8 cellular contexts compared by ENCODE assay signal in the genomic region with DNA sequence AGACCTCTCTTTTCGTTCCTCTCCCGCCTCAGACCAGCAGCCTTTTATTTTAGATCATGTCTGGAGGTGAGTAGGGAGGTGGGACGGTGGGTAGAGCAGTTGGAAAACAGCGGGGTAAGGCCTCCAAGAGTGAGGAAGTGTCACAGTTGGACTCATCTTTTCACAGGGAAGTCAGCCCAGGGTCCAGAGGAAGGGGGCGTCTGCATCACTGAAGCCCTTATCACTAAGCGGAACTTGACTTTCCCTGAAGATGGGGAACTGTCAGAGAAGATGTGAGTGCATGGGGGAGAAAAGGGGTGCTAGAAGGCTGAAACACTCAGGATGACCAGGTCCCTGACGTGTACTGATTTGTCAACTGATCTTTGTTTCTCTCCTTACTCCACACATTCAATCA. TPM values are rescaled to one million over a fixed set of nuclear protein-coding genes. Genes with fewer than 3 reads are reported as not detected.
DNase-seq lines count a peak whose midpoint lies in the region; ATAC-seq, FAIRE-seq and TF ChIP-seq lines count a peak whose summit lies in the region.

No MANE protein-coding gene starts in this region.

- peak; percentile 8 for ATAC-seq in IMR-90 (ENCODE audit: low read depth)
- peak; percentile 5; the same call in 1 of the 3 replicates for ATAC-seq in GM12878
- ATAC-seq in right lobe of liver: peak in 3 of 4 donors; percentile 7 to 12 (median 11)
- no peak for ATAC-seq in GM19395 (IDR thresholded peaks at IDR 0.05; ENCODE audit: unreplicated experiment)
- ATAC-seq in HG02981 (IDR thresholded peaks at IDR 0.05; ENCODE audit: unreplicated experiment): no peak

- H3K9ac ChIP-seq in BLaER1 (peak overlapping the region; percentile 80), IMR-90 (ENCODE audit: low read depth, low read length) (peak overlapping the region; percentile 22), GM12878 (ENCODE audit: control insufficient read depth, insufficient read depth, low read length) (peak overlapping the region; percentile 65)

- no peak overlapping the region for H2BK5ac ChIP-seq in IMR-90 (ENCODE audit: low read depth, low read length, poor library complexity, severe bottlenecking)

- no peak for TF ChIP-seq RAD21 in IMR-90 (IDR thresholded peaks at IDR 0.05; ENCODE audit: low read length)
- TF ChIP-seq RAD21 in GM12878 (IDR thresholded peaks at IDR 0.05; ENCODE audit: insufficient read depth, low read depth, low read length): no peak

- H3K27ac Mint-ChIP-seq in type B pancreatic cell: peak overlapping the region; percentile 83

- BruUV-seq in IMR-90 (replicated peaks; lab: Mats Ljungman, UMichigan) (no TSS peak), GM12878 (replicated peaks; lab: Mats Ljungman, UMichigan) (no TSS peak)

- H3K56ac ChIP-seq in IMR-90 (ENCODE audit: extremely low read depth, insufficient read depth, low read length): no peak overlapping the region

- H3K4ac ChIP-seq in IMR-90 (ENCODE audit: low read depth, low read length): peak overlapping the region; percentile 2; the same call in 1 of the 2 replicates

- H3K23ac ChIP-seq in IMR-90 (ENCODE audit: low read depth, low read length): 0 out of 2 replicates have a peak overlapping the region, but pooled peaks have one; percentile 21

- H2BK20ac ChIP-seq in IMR-90 (ENCODE audit: low read depth, low read length): no peak overlapping the region

- H3K79me1 ChIP-seq in IMR-90 (ENCODE audit: low read depth in 1 of 2, low read length in 2 of 2): peaks cover 17 to 28% of the 10 kb centered on the region in 2 experiments

- TF ChIP-seq POLR2A in IMR-90 (IDR thresholded peaks at IDR 0.05; ENCODE audit: low read depth, low read length): no peak
- no peak for TF ChIP-seq POLR2A in GM12878 (IDR thresholded peaks at IDR 0.05; ENCODE audit: low read depth, low read length)
- no peak for TF ChIP-seq POLR2A in right lobe of liver (IDR thresholded peaks at IDR 0.05)

- H4K91ac ChIP-seq in IMR-90 (ENCODE audit: insufficient read depth, low read depth, low read length): no peak overlapping the region

- peak overlapping the region; percentile 90 for H3K4me3 Mint-ChIP-seq in type B pancreatic cell

- H2AK5ac ChIP-seq in IMR-90 (ENCODE audit: low read depth, low read length): no peak overlapping the region; the same call in 1 of the 2 replicates

- H3K79me2 ChIP-seq in GM12878 (ENCODE audit: control insufficient read depth, insufficient read depth, low read length): peaks cover 17% of the 10 kb centered on the region

- H2BK15ac ChIP-seq in IMR-90 (ENCODE audit: low read depth, low read length): no peak overlapping the region

- H3K27ac ChIP-seq in BLaER1 (peak overlapping the region; percentile 75; the same call in 1 of the 2 replicates), IMR-90 (ENCODE audit: insufficient read depth, low read length) (no peak overlapping the region), GM12878 (ENCODE audit: control insufficient read depth, insufficient read depth) (no peak overlapping the region), right lobe of liver (no peak overlapping the region)

- POLR2A ChIA-PET in IMR-90 (lab: Charles Lee; ENCODE audit: unreplicated experiment): interaction anchor here (0.6 to 1.0 kb wide), 4 partner anchors 10 to 472 kb away, joined by 3 to 7 read pairs (median 5); a partner anchor contains a TSS
- POLR2A ChIA-PET in GM12878 (lab: Charles Lee): interaction anchor here (0.6 to 2.3 kb wide), 6 partner anchors 9 to 114 kb away, joined by 3 to 14 read pairs (median 4); a partner anchor contains a TSS

- H3K4me1 ChIP-seq in BLaER1 (peaks cover 65% of the 10 kb centered on the region), IMR-90 (ENCODE audit: control insufficient read depth, insufficient read depth, low read length) (peaks cover 6% of the 10 kb centered on the region), GM12878 (ENCODE audit: control insufficient read depth, insufficient read depth, low read length) (peaks cover 9% of the 10 kb centered on the region), right lobe of liver (peaks cover 0 to 21% (median 6%) of the 10 kb centered on the region in 4 donors)

- WGBS in IMR-90 (ENCODE audit: extremely low coverage in 2 of 2, insufficient read length in 1 of 2), 2 experiments: 88% methylated on average over 1 of the region's 7 CpGs; no CpG with 5 or more reads in 1 of the 2 experiments
- WGBS in GM12878 (ENCODE audit: insufficient coverage, insufficient replicate concordance, low lambda C conversion rate, missing lambda C conversion rate): 14% methylated on average over 7 of the region's 7 CpGs
- 2% methylated on average over 7 of the region's 7 CpGs for WGBS in right lobe of liver (ENCODE audit: insufficient coverage, low coverage, low lambda C conversion rate, missing lambda C conversion rate)

- FAIRE-seq in GM12878 (lab: Jason Lieb, UNC): no peak

- peak overlapping the region; percentile 1 to 82; a peak in 3 of 4 replicates for H4K8ac ChIP-seq in IMR-90 (ENCODE audit: low read depth in 2 of 2, low read length in 2 of 2)

- H3K27me3 Mint-ChIP-seq in type B pancreatic cell: no peaks in the 10 kb centered on the region

- TF ChIP-seq CTCF in IMR-90 (conservative IDR thresholded peaks at IDR 0.05; ENCODE audit: low read depth, low read length) (no peak), GM12878 (IDR thresholded peaks at IDR 0.05 in 2 of 3, conservative IDR thresholded peaks at IDR 0.05 in 1 of 3; ENCODE audit: control insufficient read depth in 2 of 3, extremely low read depth in 1 of 3, insufficient read depth in 1 of 3, low read depth in 3 of 3, low read length in 3 of 3) (no peak), right lobe of liver (IDR thresholded peaks at IDR 0.05) (no peak), type B pancreatic cell (conservative IDR thresholded peaks at IDR 0.05) (no peak)

- peak overlapping the region; percentile 86 for H3K14ac ChIP-seq in IMR-90 (replicated peaks; ENCODE audit: low read depth, low read length)

- dilution Hi-C loops in IMR-90 (cut with HindIII; ENCODE audit: low sequenced_read_pairs, unreplicated experiment): no loop called here

- H4K20me1 ChIP-seq in BLaER1 (0 out of 2 replicates have a peak, but pooled peaks cover 6% of the 10 kb centered on the region), IMR-90 (ENCODE audit: insufficient read depth, low read length) (peaks cover 3% of the 10 kb centered on the region; the same call in 1 of the 2 replicates), GM12878 (ENCODE audit: control insufficient read depth, insufficient read depth) (no peaks in the 10 kb centered on the region)

- RAD21 ChIA-PET in GM12878 (lab: Charles Lee; ENCODE audit: unreplicated experiment): interaction anchor here (1.1 to 1.4 kb wide), 3 partner anchors 57 to 183 kb away, joined by 3 to 7 read pairs (median 3); a partner anchor contains a TSS

- SMC1A ChIA-PET in GM12878 (lab: Charles Lee; ENCODE audit: uncharacterized antibody, unreplicated experiment): interaction anchor here (0.6 to 1.6 kb wide), 3 partner anchors 10 to 144 kb away, joined by 3 to 7 read pairs (median 3); a partner anchor contains a TSS

- H3K9me1 ChIP-seq in IMR-90 (ENCODE audit: insufficient read depth, low read length): peaks cover 13% of the 10 kb centered on the region

- no peaks in the 10 kb centered on the region for H3K36me3 Mint-ChIP-seq in type B pancreatic cell

- H3K4me3 ChIP-seq in BLaER1: peak overlapping the region; percentile 77
- H3K4me3 ChIP-seq in IMR-90 (ENCODE audit: insufficient read depth, low read depth, low read length): peak overlapping the region; percentile 40
- peak overlapping the region; percentile 97 for H3K4me3 ChIP-seq in GM12878
- H3K4me3 ChIP-seq in right lobe of liver: peak overlapping the region; percentile 86 to 94 (median 87)

- H3K36me3 ChIP-seq in BLaER1 (peaks cover 39% of the 10 kb centered on the region), IMR-90 (ENCODE audit: control insufficient read depth, insufficient read depth, low read length) (peaks cover 13% of the 10 kb centered on the region), GM12878 (ENCODE audit: control insufficient read depth in 2 of 2, insufficient read depth in 2 of 2, low read length in 1 of 2) (peaks cover 0 to 10% of the 10 kb centered on the region in 2 experiments; a peak in 3 of 4 replicates), right lobe of liver (peaks cover under 1 to 18% (median 5%) of the 10 kb centered on the region in 4 donors)

- H3K18ac ChIP-seq in IMR-90 (ENCODE audit: low read depth, low read length): no peak overlapping the region

- no peaks in the 10 kb centered on the region for H3K9me3 Mint-ChIP-seq in type B pancreatic cell

- no peak overlapping the region for H2BK120ac ChIP-seq in IMR-90 (ENCODE audit: low read depth, low read length)

- in situ Hi-C loops in IMR-90 (cut with MboI; ENCODE audit: low sequenced_read_pairs) (no loop called here), GM12878 (cut with MboI) (no loop called here)

- peaks cover 14% of the 10 kb centered on the region for H3K4me1 Mint-ChIP-seq in type B pancreatic cell (ENCODE audit: unreplicated experiment)

- no peaks in the 10 kb centered on the region for H3K27me3 ChIP-seq in BLaER1
- H3K27me3 ChIP-seq in IMR-90 (ENCODE audit: control insufficient read depth, insufficient read depth, low read length): no peaks in the 10 kb centered on the region
- no peaks in the 10 kb centered on the region for H3K27me3 ChIP-seq in GM12878 (replicated peaks in 1 of 2; ENCODE audit: control insufficient read depth in 2 of 2, insufficient read depth in 2 of 2, low read length in 1 of 2)
- no peaks in the 10 kb centered on the region for H3K27me3 ChIP-seq in right lobe of liver

- TF ChIP-seq EP300 in GM12878 (IDR thresholded peaks at IDR 0.05; ENCODE audit: borderline replicate concordance in 1 of 2, control insufficient read depth in 1 of 2, low read depth in 2 of 2, low read length in 2 of 2): no peak

- H2AFZ ChIP-seq in IMR-90 (replicated peaks; ENCODE audit: low read length, poor library complexity) (peak overlapping the region; percentile 92), GM12878 (ENCODE audit: control insufficient read depth, low read depth, low read length) (peak overlapping the region; percentile 84)

- CTCF ChIA-PET in IMR-90 (lab: Yijun Ruan, JAX): interaction anchor here (0.5 to 1.2 kb wide), 3 partner anchors 9 to 169 kb away, joined by 3 to 7 read pairs (median 3); no protein-coding TSS in a partner anchor
- CTCF ChIA-PET in GM12878 (lab: Yijun Ruan, JAX): interaction anchor here (0.7 to 3.6 kb wide), 6 partner anchors 10 to 104 kb away, joined by 3 to 24 read pairs (median 6); a partner anchor contains a TSS

- H3K4me2 ChIP-seq in BLaER1 (peak overlapping the region; percentile 92), IMR-90 (ENCODE audit: low read depth, low read length) (peak overlapping the region; percentile 96), GM12878 (ENCODE audit: control insufficient read depth, insufficient read depth) (peak overlapping the region; percentile 96)

- intact Hi-C loops in IMR-90 (cut with micrococcal nuclease): no loop called here
- intact Hi-C loops in GM12878 (cut with micrococcal nuclease; ENCODE audit: unreplicated experiment): no loop called here
- intact Hi-C loops in right lobe of liver (cut with DNase I): no loop called here

- H4K5ac ChIP-seq in IMR-90 (ENCODE audit: low read depth, low read length): 0 out of 2 replicates have a peak overlapping the region, but pooled peaks have one; percentile 27

- peak overlapping the region; percentile 6 for H2AK9ac ChIP-seq in IMR-90 (replicated peaks; ENCODE audit: low read depth, low read length, poor library complexity)

- H3K9me3 ChIP-seq in BLaER1 (no peaks in the 10 kb centered on the region), IMR-90 (ENCODE audit: control insufficient read depth, insufficient read depth, low read length) (no peaks in the 10 kb centered on the region), GM12878 (replicated peaks; ENCODE audit: control insufficient read depth, insufficient read depth, low read length) (no peaks in the 10 kb centered on the region), right lobe of liver (no peaks in the 10 kb centered on the region)

- no peak for DNase-seq in IMR-90
- no peak for DNase-seq in GM12878 (ENCODE audit: low read depth, low spot score)
- no peak for DNase-seq in right lobe of liver
- no peak for DNase-seq in type B pancreatic cell (ENCODE audit: extremely low spot score, unreplicated experiment)
- no peak for DNase-seq in stimulated activated CD4-positive, alpha-beta T cell treated with anti-CD3 and anti-CD28 coated beads, Interleukin-1b, Interleukin-23, amount 100 ng/mL, for 48 hours

RNA-seq across cellular contexts. Expression of a gene that starts 0.5 kb away (rescaled TPM):
- not detected in 2 replicates for total RNA-seq in IMR-90 (2012; rRNA removed)
- 0.77 and 0.80 TPM in 2 replicates for polyA plus RNA-seq in IMR-90 (2012; rRNA removed)
- polyA plus RNA-seq in IMR-90 (2012; cell fraction: cytosol; rRNA removed): 0.26 and 0.52 TPM in 2 replicates
- 1.4 and 1.7 TPM in 2 replicates for polyA plus RNA-seq in IMR-90 (2012; cell fraction: nucleus; rRNA removed; ENCODE audit: low replicate concordance)
- total RNA-seq in GM12878 (2013; cell fraction: nucleolus; rRNA removed): not detected in 2 replicates
- total RNA-seq in GM12878 (2014; rRNA removed): 0.16 and 0.23 TPM in 2 replicates
- 0.22 and 0.37 TPM in 2 replicates for total RNA-seq in GM12878 (2014; rRNA removed; fragmentation: Illumina TruSeq; extraction: Trizol)
- total RNA-seq in GM12878 (2021): 0.38 and 0.53 TPM in 2 replicates
- 0.42 TPM for polyA plus RNA-seq in GM12878 (2011; ENCODE audit: low read depth)
- polyA plus RNA-seq in GM12878 (2011; rRNA removed): 0.35 and 0.39 TPM in 2 replicates
- polyA plus RNA-seq in GM12878 (2011; cell fraction: cytosol; rRNA removed): 0.28 and 0.45 TPM in 2 replicates
- polyA plus RNA-seq in GM12878 (2011; cell fraction: nucleus; rRNA removed): 0.67 and 0.89 TPM in 2 replicates
- 0.34 and 0.35 TPM in 2 replicates for polyA plus RNA-seq in GM12878 (2012)
- 1.0 and 2.8 TPM in 2 replicates for polyA plus RNA-seq in GM12878 (2014; fragmentation: Illumina TruSeq; extraction: Trizol)
- under 1 TPM in 1 of 2 experiments, not detected in 1; 0.15 TPM for polyA plus RNA-seq in GM12878 (2014; fragmentation: Nextera tagmentation; extraction: Ambion mirVana)
- 0.29 and 0.72 TPM in 2 replicates for polyA plus RNA-seq in GM12878 (2014; rRNA removed)
- polyA plus RNA-seq in GM12878 (2016; fragmentation: Nextera tagmentation; extraction: Ambion mirVana): 1 to 10 TPM; 1.7 to 1.8 TPM
- 0.31 and 0.37 TPM in 2 replicates for polyA minus RNA-seq in GM12878 (2011; rRNA and poly(A)+ RNA removed)
- polyA minus RNA-seq in GM12878 (2011; cell fraction: cytosol; rRNA and poly(A)+ RNA removed): not detected in 2 replicates
- polyA minus RNA-seq in GM12878 (2011; cell fraction: nucleus; rRNA and poly(A)+ RNA removed): 0.48 TPM in 1 of 2 replicates, not detected in the other
- total RNA-seq in right lobe of liver: under 1 TPM; 0.12 to 0.44 (median 0.35) TPM
- total RNA-seq in type B pancreatic cell (ENCODE audit: low replicate concordance): 0.64 and 2.8 TPM in 2 replicates

RNA-seq across cellular contexts. Expression of a gene that starts 0.6 kb away (rescaled TPM):
- total RNA-seq in IMR-90 (2012; rRNA removed) (28.1 and 32.3 TPM in 2 replicates), GM12878 (2014; rRNA removed) (56.6 and 56.9 TPM in 2 replicates), GM12878 (2014; rRNA removed; fragmentation: Illumina TruSeq; extraction: Trizol) (32.7 and 35.6 TPM in 2 replicates), GM12878 (2021) (44.6 and 44.8 TPM in 2 replicates), right lobe of liver (10 to 100 TPM; 14.4 to 26.1 (median 16.3) TPM), type B pancreatic cell (ENCODE audit: low replicate concordance) (37.7 and 49.4 TPM in 2 replicates)
- polyA plus RNA-seq in IMR-90 (2012; rRNA removed) (57.7 and 61.8 TPM in 2 replicates), GM12878 (2011; rRNA removed) (37.1 and 61.9 TPM in 2 replicates), GM12878 (2014; fragmentation: Illumina TruSeq; extraction: Trizol) (22.4 and 48.3 TPM in 2 replicates), GM12878 (2014; fragmentation: Nextera tagmentation; extraction: Ambion mirVana) (10 to 100 TPM; 18.9 to 22.3 TPM), GM12878 (2014; rRNA removed) (46.1 and 50.7 TPM in 2 replicates), GM12878 (2016; fragmentation: Nextera tagmentation; extraction: Ambion mirVana) (10 to 100 TPM; 46.3 to 49.1 TPM)
- 31.1 and 78.7 TPM in 2 replicates for polyA plus RNA-seq in IMR-90 (2012; cell fraction: cytosol; rRNA removed)
- 33.3 and 43.6 TPM in 2 replicates for polyA plus RNA-seq in IMR-90 (2012; cell fraction: nucleus; rRNA removed; ENCODE audit: low replicate concordance)
- total RNA-seq in GM12878 (2013; cell fraction: nucleolus; rRNA removed): 16.1 and 17.5 TPM in 2 replicates
- 31.9 TPM for polyA plus RNA-seq in GM12878 (2011; ENCODE audit: low read depth)
- 90.0 and 112 TPM in 2 replicates for polyA plus RNA-seq in GM12878 (2011; cell fraction: cytosol; rRNA removed)
- polyA plus RNA-seq in GM12878 (2011; cell fraction: nucleus; rRNA removed): 48.9 and 49.8 TPM in 2 replicates
- polyA plus RNA-seq in GM12878 (2012): 40.6 and 55.5 TPM in 2 replicates
- 81.3 and 114 TPM in 2 replicates for polyA minus RNA-seq in GM12878 (2011; rRNA and poly(A)+ RNA removed)
- 28.9 and 35.2 TPM in 2 replicates for polyA minus RNA-seq in GM12878 (2011; cell fraction: cytosol; rRNA and poly(A)+ RNA removed)
- polyA minus RNA-seq in GM12878 (2011; cell fraction: nucleus; rRNA and poly(A)+ RNA removed): 13.5 and 24.3 TPM in 2 replicates

RNA-seq across cellular contexts. Expression of a gene that starts 9.1 kb away (rescaled TPM):
- total RNA-seq in IMR-90 (2012; rRNA removed): 14.7 and 17.2 TPM in 2 replicates
- 27.6 and 31.0 TPM in 2 replicates for polyA plus RNA-seq in IMR-90 (2012; rRNA removed)
- polyA plus RNA-seq in IMR-90 (2012; cell fraction: cytosol; rRNA removed): 16.3 and 34.7 TPM in 2 replicates
- polyA plus RNA-seq in IMR-90 (2012; cell fraction: nucleus; rRNA removed; ENCODE audit: low replicate concordance): 122 and 248 TPM in 2 replicates
- 53.1 and 65.3 TPM in 2 replicates for total RNA-seq in GM12878 (2013; cell fraction: nucleolus; rRNA removed)
- 33.3 and 39.3 TPM in 2 replicates for total RNA-seq in GM12878 (2014; rRNA removed)
- 13.5 TPM in 2 replicates for total RNA-seq in GM12878 (2014; rRNA removed; fragmentation: Illumina TruSeq; extraction: Trizol)
- total RNA-seq in GM12878 (2021): 28.9 and 30.5 TPM in 2 replicates
- 12.7 TPM for polyA plus RNA-seq in GM12878 (2011; ENCODE audit: low read depth)
- 9.7 and 15.4 TPM in 2 replicates for polyA plus RNA-seq in GM12878 (2011; rRNA removed)
- 28.5 and 36.7 TPM in 2 replicates for polyA plus RNA-seq in GM12878 (2011; cell fraction: cytosol; rRNA removed)
- 140 and 158 TPM in 2 replicates for polyA plus RNA-seq in GM12878 (2011; cell fraction: nucleus; rRNA removed)
- 28.3 and 28.5 TPM in 2 replicates for polyA plus RNA-seq in GM12878 (2012)
- 3.0 and 10.8 TPM in 2 replicates for polyA plus RNA-seq in GM12878 (2014; fragmentation: Illumina TruSeq; extraction: Trizol)
- 1 to 10 TPM in 1 of 2 experiments, under 1 TPM in 1; 0.34 to 1.9 TPM for polyA plus RNA-seq in GM12878 (2014; fragmentation: Nextera tagmentation; extraction: Ambion mirVana)
- polyA plus RNA-seq in GM12878 (2014; rRNA removed): 32.7 and 33.4 TPM in 2 replicates
- 10 to 100 TPM; 24.8 to 29.9 TPM for polyA plus RNA-seq in GM12878 (2016; fragmentation: Nextera tagmentation; extraction: Ambion mirVana)
- polyA minus RNA-seq in GM12878 (2011; rRNA and poly(A)+ RNA removed): 9.4 and 24.8 TPM in 2 replicates
- 8.5 and 8.6 TPM in 2 replicates for polyA minus RNA-seq in GM12878 (2011; cell fraction: cytosol; rRNA and poly(A)+ RNA removed)
- polyA minus RNA-seq in GM12878 (2011; cell fraction: nucleus; rRNA and poly(A)+ RNA removed): 31.2 and 38.5 TPM in 2 replicates
- 10 to 100 TPM; 18.1 to 25.7 (median 19.6) TPM for total RNA-seq in right lobe of liver
- total RNA-seq in type B pancreatic cell (ENCODE audit: low replicate concordance): 34.9 and 45.2 TPM in 2 replicates

RNA-seq across cellular contexts. Expression of a gene that starts 10.3 kb away (rescaled TPM):
- total RNA-seq in IMR-90 (2012; rRNA removed): 4.7 and 5.2 TPM in 2 replicates
- 14.5 and 16.3 TPM in 2 replicates for polyA plus RNA-seq in IMR-90 (2012; rRNA removed)
- polyA plus RNA-seq in IMR-90 (2012; cell fraction: cytosol; rRNA removed): 5.8 and 9.8 TPM in 2 replicates
- 73.8 and 152 TPM in 2 replicates for polyA plus RNA-seq in IMR-90 (2012; cell fraction: nucleus; rRNA removed; ENCODE audit: low replicate concordance)
- 63.2 and 64.3 TPM in 2 replicates for total RNA-seq in GM12878 (2013; cell fraction: nucleolus; rRNA removed)
- 8.4 and 9.9 TPM in 2 replicates for total RNA-seq in GM12878 (2014; rRNA removed)
- 4.0 and 5.7 TPM in 2 replicates for total RNA-seq in GM12878 (2014; rRNA removed; fragmentation: Illumina TruSeq; extraction: Trizol)
- 14.2 and 16.1 TPM in 2 replicates for total RNA-seq in GM12878 (2021)
- polyA plus RNA-seq in GM12878 (2011; ENCODE audit: low read depth): 3.9 TPM
- polyA plus RNA-seq in GM12878 (2011; rRNA removed): 4.7 and 9.9 TPM in 2 replicates
- polyA plus RNA-seq in GM12878 (2011; cell fraction: cytosol; rRNA removed): 7.8 and 11.8 TPM in 2 replicates
- polyA plus RNA-seq in GM12878 (2011; cell fraction: nucleus; rRNA removed): 205 and 247 TPM in 2 replicates
- 12.7 and 12.9 TPM in 2 replicates for polyA plus RNA-seq in GM12878 (2012)
- polyA plus RNA-seq in GM12878 (2014; fragmentation: Illumina TruSeq; extraction: Trizol): 2.4 and 5.3 TPM in 2 replicates
- under 1 TPM; 0.50 to 0.82 TPM for polyA plus RNA-seq in GM12878 (2014; fragmentation: Nextera tagmentation; extraction: Ambion mirVana)
- polyA plus RNA-seq in GM12878 (2014; rRNA removed): 14.0 and 18.4 TPM in 2 replicates
- polyA plus RNA-seq in GM12878 (2016; fragmentation: Nextera tagmentation; extraction: Ambion mirVana): 1 to 10 TPM; 6.3 to 7.2 TPM
- polyA minus RNA-seq in GM12878 (2011; rRNA and poly(A)+ RNA removed): 9.4 and 19.1 TPM in 2 replicates
- polyA minus RNA-seq in GM12878 (2011; cell fraction: cytosol; rRNA and poly(A)+ RNA removed): 6.3 and 6.9 TPM in 2 replicates
- polyA minus RNA-seq in GM12878 (2011; cell fraction: nucleus; rRNA and poly(A)+ RNA removed): 46.7 and 51.1 TPM in 2 replicates
- 1 to 10 TPM in 5 of 6 experiments, under 1 TPM in 1; 0.62 to 2.2 (median 1.4) TPM for total RNA-seq in right lobe of liver
- total RNA-seq in type B pancreatic cell (ENCODE audit: low replicate concordance): 9.1 and 20.3 TPM in 2 replicates

RNA-seq across cellular contexts. Expression of a gene that starts 19.0 kb away (rescaled TPM):
- total RNA-seq in IMR-90 (2012; rRNA removed) (under 0.01 TPM in 2 replicates), GM12878 (2014; rRNA removed) (not detected in 2 replicates), GM12878 (2014; rRNA removed; fragmentation: Illumina TruSeq; extraction: Trizol) (0.05 TPM in 1 of 2 replicates, not detected in the other), GM12878 (2021) (0.05 TPM in 1 of 2 replicates, not detected in the other), right lobe of liver (under 1 TPM in 3 of 6 experiments, not detected in 3; 0.09 to 0.12 (median 0.11) TPM), type B pancreatic cell (ENCODE audit: low replicate concordance) (19.3 and 75.1 TPM in 2 replicates)
- polyA plus RNA-seq in IMR-90 (2012; rRNA removed) (0.31 and 0.32 TPM in 2 replicates), GM12878 (2011; rRNA removed) (0.03 and 0.05 TPM in 2 replicates), GM12878 (2014; fragmentation: Illumina TruSeq; extraction: Trizol) (not detected in 2 replicates), GM12878 (2014; fragmentation: Nextera tagmentation; extraction: Ambion mirVana) (not detected), GM12878 (2014; rRNA removed) (0.06 TPM in 1 of 2 replicates, not detected in the other), GM12878 (2016; fragmentation: Nextera tagmentation; extraction: Ambion mirVana) (under 1 TPM in 1 of 2 experiments, not detected in 1; 0.15 TPM)
- polyA plus RNA-seq in IMR-90 (2012; cell fraction: cytosol; rRNA removed): 0.14 and 0.24 TPM in 2 replicates
- 0.34 and 0.51 TPM in 2 replicates for polyA plus RNA-seq in IMR-90 (2012; cell fraction: nucleus; rRNA removed; ENCODE audit: low replicate concordance)
- total RNA-seq in GM12878 (2013; cell fraction: nucleolus; rRNA removed): 0.21 and 0.34 TPM in 2 replicates
- not detected for polyA plus RNA-seq in GM12878 (2011; ENCODE audit: low read depth)
- polyA plus RNA-seq in GM12878 (2011; cell fraction: cytosol; rRNA removed): 0.05 and 0.07 TPM in 2 replicates
- polyA plus RNA-seq in GM12878 (2011; cell fraction: nucleus; rRNA removed): 0.12 TPM in 2 replicates
- polyA plus RNA-seq in GM12878 (2012): 0.08 and 0.09 TPM in 2 replicates
- polyA minus RNA-seq in GM12878 (2011; rRNA and poly(A)+ RNA removed): 0.21 TPM in 1 of 2 replicates, not detected in the other
- not detected in 2 replicates for polyA minus RNA-seq in GM12878 (2011; cell fraction: cytosol; rRNA and poly(A)+ RNA removed)
- polyA minus RNA-seq in GM12878 (2011; cell fraction: nucleus; rRNA and poly(A)+ RNA removed): 0.12 and 0.19 TPM in 2 replicates

Comparison
In these comparisons a context has a peak if more than half of its experiments do, and no peak if none do; other contexts are left out.
1. H3K4me3 ChIP-seq: peak in every context shown above with its lines; median percentile 97 in GM12878; 87 in right lobe of liver; 77 in BLaER1; 40 in IMR-90.
2. H3K9ac ChIP-seq: peak in every context shown above with its lines; median percentile 80 in BLaER1; 65 in GM12878; 22 in IMR-90.
3. ATAC-seq: peak in IMR-90 (single experiment), GM12878 (single experiment) and right lobe of liver (3 of 4); none in GM19395 (single experiment) and HG02981 (single experiment).
4. Peak in every context shown above with its lines, with median percentiles within 50 percentile points of each other: H3K4me2 ChIP-seq.